In the genomic region with DNA sequence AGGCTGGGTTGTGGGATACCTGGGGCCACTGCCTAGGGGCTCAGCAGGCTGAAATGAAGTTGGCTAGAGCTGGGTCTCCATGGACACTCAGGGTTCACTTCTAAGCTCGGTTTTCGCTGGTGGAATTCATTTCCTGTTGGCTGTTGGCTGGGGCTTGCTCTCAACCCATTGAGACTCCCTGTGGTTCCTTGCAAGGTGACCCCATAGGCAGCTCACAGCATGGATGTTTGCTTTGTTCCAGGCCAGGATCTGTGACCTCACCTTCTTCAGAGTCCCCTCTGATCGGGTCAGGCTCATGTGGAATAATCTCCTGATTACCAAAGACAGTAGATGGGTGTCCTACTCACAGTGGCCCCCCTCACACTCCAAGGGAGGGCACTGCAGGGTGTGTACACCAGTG, we compare ENCODE assay signal across 21 cellular contexts.
"Had no signal": no experiment of that assay in that cellular context is flagged by ENCODE, and none has a peak within 500 bp of the region (broad histone marks: within the 10 kb centered on the region; RNA-seq: fewer than 3 reads in every experiment).

No MANE protein-coding gene starts in this region.

- H3K27ac ChIP-seq: dorsolateral prefrontal cortex, heart left ventricle, ovary, upper lobe of left lung, uterus had no signal

- DNase-seq: cortex of kidney; dorsolateral prefrontal cortex; effector CD8-positive, alpha-beta T cell; heart left ventricle; kidney; left cardiac atrium; left ventricle myocardium superior; mesenchymal stem cell; naive B cell; ovary; small intestine; stimulated activated CD4-positive, alpha-beta T cell treated with anti-CD3 and anti-CD28 coated beads, Interleukin-12 subunit alpha, Interleukin-12 subunit beta, amount 100 ng/mL, for 4 hours; stimulated activated naive CD4-positive, alpha-beta T cell treated with Interleukin-2 at 50 U/mL for 16 hours; upper lobe of left lung; uterus had no signal

- H3K4me1 Mint-ChIP-seq: naive B cell had no signal

- FAIRE-seq: endometrium, frontal cortex, kidney, small intestine had no signal

- H3K27ac Mint-ChIP-seq: naive B cell, progenitor cell of endocrine pancreas had no signal

- H3K27me3 ChIP-seq: dorsolateral prefrontal cortex, heart left ventricle, ovary, upper lobe of left lung, uterus had no signal

- H3K4me3 Mint-ChIP-seq: naive B cell had no signal

- H3K36me3 ChIP-seq: heart left ventricle, ovary, upper lobe of left lung, uterus had no signal

- H3K9me3 ChIP-seq: heart left ventricle, ovary, upper lobe of left lung, uterus had no signal

- ATAC-seq: esophagus mucosa, heart left ventricle, left cardiac atrium, left ventricle myocardium superior, right cardiac atrium had no signal

- H3K4me3 ChIP-seq: dorsolateral prefrontal cortex, heart left ventricle, lung, ovary, upper lobe of left lung, uterus had no signal

- H3K4me1 ChIP-seq: heart left ventricle, upper lobe of left lung, uterus had no signal

- H3K36me3 Mint-ChIP-seq: naive B cell had no signal
